ENCODE assay signal across 9 cellular contexts in the genomic region with DNA sequence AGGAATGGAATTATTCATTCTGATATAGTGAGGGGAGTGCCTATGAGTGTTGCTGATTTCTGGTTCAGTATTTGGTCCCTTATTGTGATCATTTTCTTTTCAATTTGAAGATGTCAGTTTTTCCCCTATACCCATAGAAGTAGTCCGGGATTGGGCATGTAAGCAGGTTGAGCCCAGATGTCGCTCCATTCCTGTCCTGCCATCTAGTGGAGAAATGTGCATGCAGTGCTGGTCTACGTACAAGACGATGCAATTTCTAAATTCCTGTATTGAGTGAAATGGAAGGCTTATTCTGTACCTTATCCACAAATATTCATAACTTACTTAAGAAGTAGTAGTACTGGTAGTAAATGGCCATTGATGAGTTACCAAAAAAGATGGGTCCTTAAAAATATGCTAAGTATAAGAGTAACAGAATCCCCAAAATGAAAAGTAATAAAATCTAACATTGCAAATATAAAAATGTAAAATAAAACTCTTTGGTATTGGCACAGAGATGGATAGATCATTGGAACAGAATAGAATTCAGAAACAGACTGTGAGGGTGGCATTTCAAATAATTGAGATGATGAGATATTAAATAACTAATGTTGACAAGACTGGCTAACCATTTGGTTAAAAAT.
DNase-seq lines count a peak whose midpoint lies in the region; ATAC-seq and TF ChIP-seq lines count a peak whose summit lies in the region.
"Had no signal": no experiment of that assay in that cellular context is flagged by ENCODE, and none has a peak within 500 bp of the region (broad histone marks: within the 10 kb centered on the region; RNA-seq: fewer than 3 reads in every experiment).

No MANE protein-coding gene starts in this region.

- no peaks in the 10 kb centered on the region for H3K36me3 Mint-ChIP-seq in activated CD8-positive, alpha-beta memory T cell treated with anti-CD3 and anti-CD28 coated beads, Interleukin-2, amount 10 ng/mL, durations not matched to agents 7 days and 5 days
- no peaks in the 10 kb centered on the region for H3K36me3 Mint-ChIP-seq in T-helper 2 cell treated with Interferon-gamma antibody and Interleukin-4, amounts not matched to agents 5 μg/mL and 100 μg/mL, for 36 hours (ENCODE audit: low read depth)
- H3K36me3 Mint-ChIP-seq: activated naive CD8-positive, alpha-beta T cell had no signal

- peaks cover 9% of the 10 kb centered on the region for H3K27me3 Mint-ChIP-seq in activated CD8-positive, alpha-beta memory T cell treated with anti-CD3 and anti-CD28 coated beads, Interleukin-2, amount 10 ng/mL, durations not matched to agents 7 days and 5 days
- no peaks in the 10 kb centered on the region for H3K27me3 Mint-ChIP-seq in T-helper 2 cell treated with Interferon-gamma antibody and Interleukin-4, amounts not matched to agents 5 μg/mL and 100 μg/mL, for 36 hours (ENCODE audit: low read depth)

- peak; percentile 84 for TF ChIP-seq CTCF in fibroblast of villous mesenchyme (IDR thresholded peaks at IDR 0.05; ENCODE audit: insufficient read depth, low read depth, low read length)

- H3K9me3 Mint-ChIP-seq in activated CD8-positive, alpha-beta memory T cell treated with anti-CD3 and anti-CD28 coated beads, Interleukin-2, amount 10 ng/mL, durations not matched to agents 7 days and 5 days (ENCODE audit: low read depth), result no peaks in the 10 kb centered on the region
- H3K9me3 Mint-ChIP-seq in T-helper 2 cell treated with Interferon-gamma antibody and Interleukin-4, amounts not matched to agents 5 μg/mL and 100 μg/mL, for 36 hours, result no peaks in the 10 kb centered on the region

- CTCF ChIA-PET in activated CD8-positive, alpha-beta memory T cell treated with anti-CD3 and anti-CD28 coated beads, Interleukin-2, amount 10 ng/mL, durations not matched to agents 7 days and 5 days (lab: Charles Lee), result interaction anchor here (0.6 to 0.8 kb wide), 2 partner anchors 272 to 529 kb away, joined by 3 to 4 read pairs; no protein-coding TSS in a partner anchor

- DNase-seq in DMS 273 treated with DMSO at 0.1 percent for 48 hours (lab: John Stamatoyannopoulos, UW), result peak; percentile 21
- peak; percentile 38 for DNase-seq in NCI-H2227 treated with DMSO at 0.1 percent for 48 hours (lab: John Stamatoyannopoulos, UW)
- DNase-seq in activated CD8-positive, alpha-beta memory T cell treated with anti-CD3 and anti-CD28 coated beads, Interleukin-2, amount 10 ng/mL, durations not matched to agents 7 days and 5 days, result peak; percentile 49
- peak; percentile 56 for DNase-seq in fibroblast of villous mesenchyme (ENCODE audit: low read depth)
- DNase-seq in occipital lobe (lab: John Stamatoyannopoulos, UW), result peak; percentile 57
- DNase-seq in T-helper 2 cell treated with Interferon-gamma antibody and Interleukin-4, amounts not matched to agents 5 μg/mL and 100 μg/mL, for 36 hours (ENCODE audit: low spot score), result no peak

- ATAC-seq in GM19324 (IDR thresholded peaks at IDR 0.05; ENCODE audit: low FRiP score, unreplicated experiment) (peak; percentile 93), HG03196 (IDR thresholded peaks at IDR 0.05; ENCODE audit: unreplicated experiment) (peak; percentile 92)
- ATAC-seq in activated CD8-positive, alpha-beta memory T cell treated with anti-CD3 and anti-CD28 coated beads, Interleukin-2, amount 10 ng/mL, durations not matched to agents 7 days and 5 days, result peak; percentile 61

- H3K4me1 Mint-ChIP-seq in activated CD8-positive, alpha-beta memory T cell treated with anti-CD3 and anti-CD28 coated beads, Interleukin-2, amount 10 ng/mL, durations not matched to agents 7 days and 5 days, result no peaks in the 10 kb centered on the region
- no peaks in the 10 kb centered on the region for H3K4me1 Mint-ChIP-seq in T-helper 2 cell treated with Interferon-gamma antibody and Interleukin-4, amounts not matched to agents 5 μg/mL and 100 μg/mL, for 36 hours (ENCODE audit: low read depth)

- no peak overlapping the region for H3K27ac Mint-ChIP-seq in activated CD8-positive, alpha-beta memory T cell treated with anti-CD3 and anti-CD28 coated beads, Interleukin-2, amount 10 ng/mL, durations not matched to agents 7 days and 5 days
- H3K27ac Mint-ChIP-seq in T-helper 2 cell treated with Interferon-gamma antibody and Interleukin-4, amounts not matched to agents 5 μg/mL and 100 μg/mL, for 36 hours, result no peak overlapping the region
- H3K27ac Mint-ChIP-seq: activated naive CD8-positive, alpha-beta T cell had no signal

- no peak overlapping the region for H3K4me3 Mint-ChIP-seq in activated CD8-positive, alpha-beta memory T cell treated with anti-CD3 and anti-CD28 coated beads, Interleukin-2, amount 10 ng/mL, durations not matched to agents 7 days and 5 days
- no peak overlapping the region for H3K4me3 Mint-ChIP-seq in T-helper 2 cell treated with Interferon-gamma antibody and Interleukin-4, amounts not matched to agents 5 μg/mL and 100 μg/mL, for 36 hours
- H3K4me3 Mint-ChIP-seq: activated naive CD8-positive, alpha-beta T cell had no signal

- H3K4me3 ChIP-seq in fibroblast of villous mesenchyme (ENCODE audit: low read depth, low read length), result no peak overlapping the region
